ENCODE assay signal across 17 cellular contexts in the genomic region with DNA sequence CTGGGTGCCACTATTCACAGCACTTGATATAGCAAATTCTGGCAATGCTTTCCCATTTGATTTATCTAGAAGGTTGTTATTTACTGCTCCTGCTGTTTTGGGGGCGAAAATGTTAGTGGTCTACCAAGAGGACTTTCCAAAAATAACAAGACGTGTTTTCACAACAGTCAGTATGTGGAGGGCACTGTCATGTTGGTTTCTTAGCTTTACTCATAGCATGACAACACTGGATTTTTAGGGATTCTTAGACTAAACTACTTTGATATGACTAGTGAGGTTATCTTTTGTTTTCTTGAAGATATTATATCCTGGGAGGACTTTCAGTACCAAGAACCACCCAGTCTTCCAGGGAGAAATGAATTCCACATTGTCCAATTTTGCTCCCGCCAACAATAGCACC.
"Had no signal": no experiment of that assay in that cellular context is flagged by ENCODE, and none has a peak within 500 bp of the region (broad histone marks: within the 10 kb centered on the region; RNA-seq: fewer than 3 reads in every experiment).

No MANE protein-coding gene starts in this region.

- H3K4me3 ChIP-seq: cardiac muscle cell, lower lobe of right lung, spleen, tibial nerve had no signal

- H3K4me3 Mint-ChIP-seq: natural killer cell treated with Interleukin-12 subunit alpha and Interleukin-12 subunit beta and Interleukin-15 and Interleukin-18, amount 100 ng/mL, for 72 hours had no signal

- H3K9me3 ChIP-seq: lower lobe of right lung, spleen, tibial nerve had no signal

- H3K36me3 ChIP-seq: cardiac muscle cell had no signal

- H3K9me3 Mint-ChIP-seq: activated T-helper 2 cell treated with anti-CD3 and anti-CD28 coated beads, Interferon-gamma antibody, Interleukin-2, Interleukin-4, amounts not matched to agents 10 μg/mL and 5 μg/mL and 100 μg/mL, durations not matched to agents 14 hours and 24 hours and 36 hours; natural killer cell treated with Interleukin-12 subunit alpha and Interleukin-12 subunit beta and Interleukin-15 and Interleukin-18, amount 100 ng/mL, for 72 hours had no signal

- H3K27me3 Mint-ChIP-seq: natural killer cell treated with Interleukin-12 subunit alpha and Interleukin-12 subunit beta and Interleukin-15 and Interleukin-18, amount 100 ng/mL, for 72 hours had no signal

- ATAC-seq: natural killer cell treated with Interleukin-12 subunit alpha and Interleukin-12 subunit beta and Interleukin-15 and Interleukin-18, amount 100 ng/mL, for 72 hours had no signal

- H3K27ac Mint-ChIP-seq: activated T-helper 2 cell treated with anti-CD3 and anti-CD28 coated beads, Interferon-gamma antibody, Interleukin-2, Interleukin-4, amounts not matched to agents 10 μg/mL and 5 μg/mL and 100 μg/mL, durations not matched to agents 14 hours and 24 hours and 36 hours; natural killer cell treated with Interleukin-12 subunit alpha and Interleukin-12 subunit beta and Interleukin-15 and Interleukin-18, amount 100 ng/mL, for 72 hours had no signal

- H3K27me3 ChIP-seq: cardiac muscle cell, spleen, tibial nerve had no signal

- H3K27ac ChIP-seq: cardiac muscle cell, lower lobe of right lung, spleen, tibial nerve, VCaP had no signal

- DNase-seq: activated CD4-positive, alpha-beta T cell treated with anti-CD3 and anti-CD28 coated beads for 1 hour; activated CD8-positive, alpha-beta memory T cell treated with anti-CD3 and anti-CD28 coated beads for 24 hours; activated naive CD4-positive, alpha-beta T cell treated with anti-CD3 and anti-CD28 coated beads, Interleukin-2, amount 50 U/mL, for 16 hours; amniotic stem cell; erythroblast; head of caudate nucleus; lower lobe of right lung; posterior cingulate gyrus; retina; spleen; stimulated activated naive CD4-positive, alpha-beta T cell; T-helper 2 cell had no signal
